6 cellular contexts compared by ENCODE assay signal in the genomic region with DNA sequence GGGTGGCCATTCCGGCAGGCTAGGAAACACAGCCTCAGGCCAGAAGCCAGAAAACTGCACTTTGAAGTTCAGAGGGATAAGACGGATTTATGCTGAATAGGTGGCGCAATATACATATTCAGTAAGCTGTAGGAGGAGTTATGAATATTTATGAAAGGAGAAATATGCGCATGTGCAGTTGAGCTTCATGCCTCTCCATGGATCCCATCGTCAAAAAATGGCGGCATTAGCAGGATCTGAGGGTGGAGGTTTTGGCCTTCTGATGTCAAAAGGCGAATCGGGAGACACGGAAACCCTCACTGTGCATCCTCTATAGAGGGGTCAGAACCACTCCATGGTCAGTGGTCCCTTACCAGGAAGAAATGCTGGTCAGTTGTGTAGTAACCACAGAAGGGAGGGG.
"Had no signal": no experiment of that assay in that cellular context is flagged by ENCODE, and none has a peak within 500 bp of the region (broad histone marks: within the 10 kb centered on the region; RNA-seq: fewer than 3 reads in every experiment).

No MANE protein-coding gene starts in this region.

- H3K4me3 ChIP-seq: GM23338 had no signal

- ATAC-seq: GM23338, HepG2 had no signal

- DNase-seq: H9, HCEC 1CT had no signal

- H3K4me1 Mint-ChIP-seq: IgD-negative memory B cell had no signal

- H3K9me3 Mint-ChIP-seq: GM23338, H9, IgD-negative memory B cell had no signal

- H3K27ac Mint-ChIP-seq: GM23338 had no signal

- H3K27me3 Mint-ChIP-seq: IgD-negative memory B cell had no signal

- H3K27ac ChIP-seq: HL-60 had no signal

- H3K4me3 Mint-ChIP-seq: GM23338, H9, IgD-negative memory B cell had no signal
